ENCODE assay signal across 25 cellular contexts in genomic region chr12:70741266-70741665, GRCh38.
"Had no signal": no experiment of that assay in that cellular context is flagged by ENCODE, and none has a peak within 500 bp of the region (broad histone marks: within the 10 kb centered on the region; RNA-seq: fewer than 3 reads in every experiment).

No MANE protein-coding gene starts in this region.

- H3K4me3 Mint-ChIP-seq: activated B cell treated with CpG ODN at 0.5 μM for 24 hours; activated CD4-positive, alpha-beta T cell treated with anti-CD3 and anti-CD28 coated beads, Interleukin-2, amount 10 ng/mL, durations not matched to agents 24 days and 14 days; activated CD8-positive, alpha-beta memory T cell treated with anti-CD3 and anti-CD28 coated beads, Interleukin-2, amount 10 ng/mL, durations not matched to agents 7 days and 5 days; activated naive CD4-positive, alpha-beta T cell treated with anti-CD3 and anti-CD28 coated beads for 36 hours; activated naive CD8-positive, alpha-beta T cell; activated T-cell treated with anti-CD3 and anti-CD28 coated beads, Interleukin-2, amount 50 U/mL, for 4 hours; brain; T-helper 2 cell treated with Interferon-gamma antibody and Interleukin-4, amounts not matched to agents 5 μg/mL and 100 μg/mL, for 36 hours had no signal

- H3K4me3 ChIP-seq: Peyer's patch, SJSA1 had no signal

- ATAC-seq: activated CD8-positive, alpha-beta memory T cell treated with anti-CD3 and anti-CD28 coated beads, Interleukin-2, amount 10 ng/mL, durations not matched to agents 7 days and 5 days; activated T-cell treated with anti-CD3 and anti-CD28 coated beads, Interleukin-2, amount 50 U/mL, for 4 hours; SK-N-SH treated with all-trans-retinoic acid at 6 μM for 48 hours had no signal

- H3K9me3 ChIP-seq: Peyer's patch, SJSA1 had no signal

- H3K4me1 Mint-ChIP-seq: activated B cell treated with CpG ODN at 0.5 μM for 24 hours; activated CD4-positive, alpha-beta T cell treated with anti-CD3 and anti-CD28 coated beads, Interleukin-2, amount 10 ng/mL, durations not matched to agents 24 days and 14 days; activated CD8-positive, alpha-beta memory T cell treated with anti-CD3 and anti-CD28 coated beads, Interleukin-2, amount 10 ng/mL, durations not matched to agents 7 days and 5 days; brain had no signal

- H3K27me3 ChIP-seq: Peyer's patch, SJSA1 had no signal

- H3K4me1 ChIP-seq: SJSA1 had no signal

- H3K36me3 ChIP-seq: Peyer's patch, SJSA1 had no signal

- H3K9me3 Mint-ChIP-seq: activated B cell treated with CpG ODN at 0.5 μM for 24 hours; activated CD4-positive, alpha-beta T cell treated with anti-CD3 and anti-CD28 coated beads, Interleukin-2, amount 10 ng/mL, durations not matched to agents 24 days and 14 days; activated naive CD4-positive, alpha-beta T cell treated with anti-CD3 and anti-CD28 coated beads for 36 hours; activated T-cell treated with anti-CD3 and anti-CD28 coated beads, Interleukin-2, amount 50 U/mL, for 4 hours; T-helper 2 cell treated with Interferon-gamma antibody and Interleukin-4, amounts not matched to agents 5 μg/mL and 100 μg/mL, for 36 hours had no signal

- DNase-seq: activated B cell treated with CpG ODN at 0.5 μM for 24 hours; activated CD4-positive, alpha-beta T cell treated with anti-CD3 and anti-CD28 coated beads for 1 hour; activated CD4-positive, alpha-beta T cell treated with anti-CD3 and anti-CD28 coated beads, Interleukin-2, amount 10 ng/mL, durations not matched to agents 24 days and 14 days; activated CD4-positive, alpha-beta T cell treated with anti-CD3 and anti-CD28 coated beads, Interleukin-2, amount 50 U/mL, for 48 hours; activated CD8-positive, alpha-beta memory T cell treated with anti-CD3 and anti-CD28 coated beads, Interleukin-2, amount 10 ng/mL, durations not matched to agents 7 days and 5 days; activated effector memory CD4-positive, alpha-beta T cell treated with anti-CD3 and anti-CD28 coated beads, Interleukin-2, amount 50 U/mL, for 16 hours; activated naive CD4-positive, alpha-beta T cell treated with anti-CD3 and anti-CD28 coated beads for 36 hours; activated T-cell treated with anti-CD3 and anti-CD28 coated beads, Interleukin-2, amount 50 U/mL, for 4 hours; amygdala; KG1; NCI-H1105; NCI-H1436; NCI-H187; NCI-H2081; NCI-H510A treated with DMSO at 0.1 percent for 48 hours; NCI-H69; SHP77; SW 1271 had no signal

- H3K27ac ChIP-seq: RWPE1, SJSA1 had no signal

- H3K36me3 Mint-ChIP-seq: activated CD8-positive, alpha-beta memory T cell treated with anti-CD3 and anti-CD28 coated beads, Interleukin-2, amount 10 ng/mL, durations not matched to agents 7 days and 5 days; activated naive CD8-positive, alpha-beta T cell; brain had no signal

- H3K27ac Mint-ChIP-seq: activated B cell treated with CpG ODN at 0.5 μM for 24 hours; activated CD4-positive, alpha-beta T cell treated with anti-CD3 and anti-CD28 coated beads, Interleukin-2, amount 10 ng/mL, durations not matched to agents 24 days and 14 days; activated CD8-positive, alpha-beta memory T cell treated with anti-CD3 and anti-CD28 coated beads, Interleukin-2, amount 10 ng/mL, durations not matched to agents 7 days and 5 days; activated naive CD4-positive, alpha-beta T cell treated with anti-CD3 and anti-CD28 coated beads for 36 hours; activated naive CD8-positive, alpha-beta T cell; brain; T-helper 2 cell treated with Interferon-gamma antibody and Interleukin-4, amounts not matched to agents 5 μg/mL and 100 μg/mL, for 36 hours had no signal
